In genomic region chr4:57131849-57132745, GRCh38 we compare ENCODE assay signal across 13 cellular contexts. TPM values are rescaled to one million over a fixed set of nuclear protein-coding genes. Genes with fewer than 3 reads are reported as not detected.
DNase-seq lines count a peak whose midpoint lies in the region; ATAC-seq and TF ChIP-seq lines count a peak whose summit lies in the region.
"Had no signal": no experiment of that assay in that cellular context is flagged by ENCODE, and none has a peak within 500 bp of the region (broad histone marks: within the 10 kb centered on the region; RNA-seq: fewer than 3 reads in every experiment).

No MANE protein-coding gene starts in this region.

- no peaks in the 10 kb centered on the region for H3K36me3 ChIP-seq in osteoblast (ENCODE audit: insufficient read depth, low read length)
- H3K36me3 ChIP-seq: left ventricle myocardium inferior had no signal

- TF ChIP-seq CTCF in epithelial cell of esophagus (IDR thresholded peaks at IDR 0.05; ENCODE audit: insufficient read depth, low read depth, low read length, missing control alignments) = no peak
- no peak for TF ChIP-seq CTCF in osteoblast (IDR thresholded peaks at IDR 0.05; ENCODE audit: extremely low read depth, low read depth, low read length)
- TF ChIP-seq CTCF in progenitor cell of endocrine pancreas (IDR thresholded peaks at IDR 0.05; ENCODE audit: unreplicated experiment) = no peak

- H3K4me3 Mint-ChIP-seq in progenitor cell of endocrine pancreas (ENCODE audit: low read depth) = no peak overlapping the region
- H3K4me3 Mint-ChIP-seq: activated naive CD8-positive, alpha-beta T cell treated with anti-CD3 and anti-CD28 coated beads, Interleukin-2, amount 10 ng/mL, durations not matched to agents 7 days and 5 days had no signal

- no peak for ATAC-seq in HG03045 (IDR thresholded peaks at IDR 0.05; ENCODE audit: unreplicated experiment)

- H3K36me3 Mint-ChIP-seq in progenitor cell of endocrine pancreas (ENCODE audit: insufficient read depth) = peaks cover 2% of the 10 kb centered on the region
- H3K36me3 Mint-ChIP-seq: activated naive CD8-positive, alpha-beta T cell treated with anti-CD3 and anti-CD28 coated beads, Interleukin-2, amount 10 ng/mL, durations not matched to agents 7 days and 5 days had no signal

- H3K79me2 ChIP-seq in osteoblast (ENCODE audit: insufficient read depth, low read length) = no peaks in the 10 kb centered on the region

- peak overlapping the region; percentile 8 for H2AFZ ChIP-seq in osteoblast (ENCODE audit: low read length)

- peaks cover 12% of the 10 kb centered on the region for H3K9me3 Mint-ChIP-seq in progenitor cell of endocrine pancreas (ENCODE audit: low read depth)

- no peak overlapping the region for H3K27ac ChIP-seq in osteoblast (ENCODE audit: low read depth, low read length)
- H3K27ac ChIP-seq: left ventricle myocardium inferior, RWPE1 had no signal

- H3K4me1 ChIP-seq in osteoblast (ENCODE audit: insufficient read depth, low read length) = peaks cover 16% of the 10 kb centered on the region

- DNase-seq in DMS53 treated with DMSO at 0.1 percent for 48 hours (lab: John Stamatoyannopoulos, UW; ENCODE audit: unreplicated experiment) (peak; percentile 70), NCI-H510A (lab: John Stamatoyannopoulos, UW) (peak; percentile 13), epithelial cell of esophagus (ENCODE audit: low read depth) (peak; percentile 60), osteoblast (ENCODE audit: insufficient read length, low spot score, missing footprints) (no peak), SKM-1 treated with dmso at 0.1 percent for 144 hours (lab: John Stamatoyannopoulos, UW; ENCODE audit: unreplicated experiment) (no peak), NOMO-1 (lab: John Stamatoyannopoulos, UW; ENCODE audit: unreplicated experiment in 2 of 2) (no peak), progenitor cell of endocrine pancreas (ENCODE audit: low spot score, unreplicated experiment) (no peak)
- DNase-seq: activated CD4-positive, CD25-positive, alpha-beta regulatory T cell treated with anti-CD3 and anti-CD28 coated beads, Interleukin-2, amount 50 U/mL, for 72 hours; activated naive CD8-positive, alpha-beta T cell treated with anti-CD3 and anti-CD28 coated beads, Interleukin-2, amount 10 ng/mL, durations not matched to agents 7 days and 5 days; left ventricle myocardium inferior; MM.1S had no signal

- no peaks in the 10 kb centered on the region for H4K20me1 ChIP-seq in osteoblast (ENCODE audit: insufficient read depth, low read length)

- no peaks in the 10 kb centered on the region for H3K9me3 ChIP-seq in osteoblast (ENCODE audit: low read depth, low read length)

- no peaks in the 10 kb centered on the region for H3K27me3 Mint-ChIP-seq in progenitor cell of endocrine pancreas

- H3K4me3 ChIP-seq in epithelial cell of esophagus (ENCODE audit: low read length) (no peak overlapping the region), osteoblast (ENCODE audit: insufficient read depth, low read length) (no peak overlapping the region)
- H3K4me3 ChIP-seq: left ventricle myocardium inferior had no signal

- no peak overlapping the region for H3K4me2 ChIP-seq in osteoblast (ENCODE audit: insufficient read depth, low read length)

- H3K4me1 Mint-ChIP-seq in progenitor cell of endocrine pancreas (ENCODE audit: low read depth) = peaks cover 6% of the 10 kb centered on the region
- H3K4me1 Mint-ChIP-seq: activated naive CD8-positive, alpha-beta T cell treated with anti-CD3 and anti-CD28 coated beads, Interleukin-2, amount 10 ng/mL, durations not matched to agents 7 days and 5 days had no signal

- no peaks in the 10 kb centered on the region for H3K27me3 ChIP-seq in osteoblast (ENCODE audit: insufficient read depth, low read length)

- no peak overlapping the region for H3K27ac Mint-ChIP-seq in progenitor cell of endocrine pancreas
- H3K27ac Mint-ChIP-seq: activated naive CD8-positive, alpha-beta T cell treated with anti-CD3 and anti-CD28 coated beads, Interleukin-2, amount 10 ng/mL, durations not matched to agents 7 days and 5 days had no signal

RNA-seq across cellular contexts. Expression of gene IGFBP7, which starts 21.9 kb away (rescaled TPM):
- total RNA-seq in osteoblast = 680 and 715 TPM in 2 replicates
- total RNA-seq in progenitor cell of endocrine pancreas = 8.4 and 12.3 TPM in 2 replicates

Comparison
In these comparisons a context has a peak if more than half of its experiments do, and no peak if none do; other contexts are left out.
1. DNase-seq: peak in DMS53 treated with DMSO at 0.1 percent for 48 hours (single experiment), NCI-H510A (single experiment) and epithelial cell of esophagus (single experiment); none in osteoblast (single experiment), SKM-1 treated with dmso at 0.1 percent for 144 hours (single experiment), NOMO-1 (0 of 2) and progenitor cell of endocrine pancreas (single experiment).
2. RNA of gene IGFBP7, which starts 21.9 kb away (total RNA-seq): 680 to 715 TPM in osteoblast; 8.4 to 12.3 TPM in progenitor cell of endocrine pancreas; every median in the first group is over 10 times any median in the second.